Comparison of ENCODE assay signal across 31 cellular contexts in genomic region chr3:128276151-128276445, GRCh38.
"Had no signal": no experiment of that assay in that cellular context is flagged by ENCODE, and none has a peak within 500 bp of the region (broad histone marks: within the 10 kb centered on the region; RNA-seq: fewer than 3 reads in every experiment).

No MANE protein-coding gene starts in this region.

- H3K9me3 ChIP-seq: colonic mucosa, gastrocnemius medialis, right atrium auricular region, stomach, thyroid gland had no signal

- ATAC-seq: activated naive CD4-positive, alpha-beta T cell treated with anti-CD3 and anti-CD28 coated beads, Interleukin-2, amount 50 U/mL, for 72 hours; activated T-cell treated with anti-CD3 and anti-CD28 coated beads, Interleukin-2, amount 50 U/mL, for 4 hours; gastrocnemius medialis; left ventricle myocardium superior; stimulated activated naive B cell treated with anti-CD40 and anti-IgM and Interleukin-4, amounts not matched to agents 10 μg/mL and 1 μg/mL and 100 μg/mL, for 72 hours; T-helper 17 cell had no signal

- H3K36me3 ChIP-seq: cardiac muscle cell, colonic mucosa, gastrocnemius medialis, right atrium auricular region, thyroid gland, WERI-Rb-1 had no signal

- H3K27ac ChIP-seq: cardiac muscle cell, colonic mucosa, dorsolateral prefrontal cortex, gastrocnemius medialis, parathyroid adenoma, stomach, WERI-Rb-1 had no signal

- FAIRE-seq: keratinocyte had no signal

- H3K9ac ChIP-seq: parathyroid adenoma had no signal

- H3K27me3 ChIP-seq: cardiac muscle cell, colonic mucosa, dorsolateral prefrontal cortex, gastrocnemius medialis, right atrium auricular region, stomach, thyroid gland had no signal

- H3K4me1 Mint-ChIP-seq: activated CD4-positive, alpha-beta T cell treated with anti-CD3 and anti-CD28 coated beads, Interleukin-2, amount 10 ng/mL, durations not matched to agents 24 days and 14 days; stimulated activated naive B cell treated with anti-CD40 and anti-IgM and Interleukin-4, amounts not matched to agents 10 μg/mL and 1 μg/mL and 100 μg/mL, for 72 hours had no signal

- H2AFZ ChIP-seq: parathyroid adenoma had no signal

- H3K9me3 Mint-ChIP-seq: activated CD4-positive, alpha-beta memory T cell treated with anti-CD3 and anti-CD28 coated beads for 36 hours; activated CD4-positive, alpha-beta T cell treated with anti-CD3 and anti-CD28 coated beads, Interleukin-2, amount 10 ng/mL, durations not matched to agents 24 days and 14 days; activated naive CD4-positive, alpha-beta T cell treated with anti-CD3 and anti-CD28 coated beads, Interleukin-2, amount 50 U/mL, for 72 hours; activated T-cell treated with anti-CD3 and anti-CD28 coated beads, Interleukin-2, amount 50 U/mL, for 4 hours; brain; mesothelial cell of epicardium; naive B cell; stimulated activated naive B cell treated with anti-CD40 and anti-IgM and Interleukin-4, amounts not matched to agents 10 μg/mL and 1 μg/mL and 100 μg/mL, for 72 hours had no signal

- H3K79me2 ChIP-seq: parathyroid adenoma had no signal

- H3K4me3 Mint-ChIP-seq: activated CD4-positive, alpha-beta memory T cell treated with anti-CD3 and anti-CD28 coated beads for 36 hours; activated CD4-positive, alpha-beta T cell treated with anti-CD3 and anti-CD28 coated beads, Interleukin-2, amount 10 ng/mL, durations not matched to agents 24 days and 14 days; activated T-cell treated with anti-CD3 and anti-CD28 coated beads, Interleukin-2, amount 50 U/mL, for 4 hours; mesothelial cell of epicardium; naive B cell; stimulated activated naive B cell treated with anti-CD40 and anti-IgM and Interleukin-4, amounts not matched to agents 10 μg/mL and 1 μg/mL and 100 μg/mL, for 72 hours; T-helper 17 cell had no signal

- H3K36me3 Mint-ChIP-seq: activated naive CD4-positive, alpha-beta T cell treated with anti-CD3 and anti-CD28 coated beads, Interleukin-2, amount 50 U/mL, for 72 hours; brain; mesothelial cell of epicardium had no signal

- H3K4me1 ChIP-seq: colonic mucosa had no signal

- H3K4me3 ChIP-seq: cardiac muscle cell, colonic mucosa, dorsolateral prefrontal cortex, gastrocnemius medialis, right atrium auricular region, stomach, thyroid gland had no signal

- DNase-seq: activated CD4-positive, alpha-beta memory T cell treated with anti-CD3 and anti-CD28 coated beads for 36 hours; activated CD4-positive, alpha-beta T cell treated with anti-CD3 and anti-CD28 coated beads, Interleukin-2, amount 10 ng/mL, durations not matched to agents 24 days and 14 days; activated CD4-positive, CD25-positive, alpha-beta regulatory T cell treated with anti-CD3 and anti-CD28 coated beads, Interleukin-2, amount 50 U/mL, for 72 hours; activated naive CD4-positive, alpha-beta T cell; activated T-cell treated with anti-CD3 and anti-CD28 coated beads, Interleukin-2, amount 50 U/mL, for 4 hours; anterior cingulate cortex; cerebellar nuclear complex; colonic mucosa; dorsolateral prefrontal cortex; effector memory CD4-positive, alpha-beta T cell; erythroblast; gastrocnemius medialis; glutamatergic neuron; left cardiac atrium; left ventricle myocardium superior; naive B cell; stimulated activated CD4-positive, alpha-beta T cell treated with anti-CD3 and anti-CD28 coated beads, Interleukin-15, amount 100 ng/mL, for 24 hours; stimulated activated CD4-positive, alpha-beta T cell treated with anti-CD3 and anti-CD28 coated beads, Interleukin-2, amount 100 ng/mL, for 24 hours; stimulated activated naive B cell treated with anti-CD40 and anti-IgM and Interleukin-4, amounts not matched to agents 10 μg/mL and 1 μg/mL and 100 μg/mL, for 72 hours; stomach; T-helper 17 cell; T1000; WERI-Rb-1 had no signal

- H3K27me3 Mint-ChIP-seq: activated CD4-positive, alpha-beta memory T cell treated with anti-CD3 and anti-CD28 coated beads for 36 hours; activated CD4-positive, alpha-beta T cell treated with anti-CD3 and anti-CD28 coated beads, Interleukin-2, amount 10 ng/mL, durations not matched to agents 24 days and 14 days; brain; naive B cell; stimulated activated naive B cell treated with anti-CD40 and anti-IgM and Interleukin-4, amounts not matched to agents 10 μg/mL and 1 μg/mL and 100 μg/mL, for 72 hours; T-helper 17 cell had no signal

- H3K27ac Mint-ChIP-seq: activated CD4-positive, alpha-beta memory T cell treated with anti-CD3 and anti-CD28 coated beads for 36 hours; activated CD4-positive, alpha-beta T cell treated with anti-CD3 and anti-CD28 coated beads, Interleukin-2, amount 10 ng/mL, durations not matched to agents 24 days and 14 days; stimulated activated naive B cell treated with anti-CD40 and anti-IgM and Interleukin-4, amounts not matched to agents 10 μg/mL and 1 μg/mL and 100 μg/mL, for 72 hours had no signal
